16 cellular contexts compared by ENCODE assay signal in the genomic region with DNA sequence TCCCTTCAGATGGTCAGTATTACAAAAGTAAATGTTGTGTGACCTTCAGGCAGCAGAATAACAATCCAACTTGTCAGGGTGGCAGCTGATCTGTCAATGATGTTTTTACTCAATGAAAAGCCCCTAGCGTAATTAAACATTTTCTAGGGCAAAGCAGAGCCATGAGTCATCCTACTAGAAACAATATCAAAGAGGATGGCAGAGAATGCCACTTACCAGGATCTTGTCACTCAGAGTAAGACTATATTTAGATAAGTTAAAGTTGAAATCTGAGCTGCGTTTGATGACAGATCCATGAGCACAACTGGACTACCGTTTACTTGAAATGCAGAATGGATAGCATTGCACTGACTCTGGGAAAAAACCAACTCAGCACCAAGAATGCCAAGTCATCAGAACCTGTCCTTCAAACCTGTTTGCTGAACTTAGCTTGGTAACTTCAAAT.
DNase-seq lines count a peak whose midpoint lies in the region; ATAC-seq and TF ChIP-seq lines count a peak whose summit lies in the region.
"Had no signal": no experiment of that assay in that cellular context is flagged by ENCODE, and none has a peak within 500 bp of the region (broad histone marks: within the 10 kb centered on the region; RNA-seq: fewer than 3 reads in every experiment).

No MANE protein-coding gene starts in this region.

- H3K9me2 ChIP-seq in PC-3 (replicated peaks; ENCODE audit: low read length), result no peaks in the 10 kb centered on the region; the same call in 1 of the 2 replicates

- DNase-seq in NCI-H2029 treated with DMSO at 0.1 percent for 48 hours (lab: John Stamatoyannopoulos, UW) (peak; percentile 26), NCI-H2029 (lab: John Stamatoyannopoulos, UW) (no peak), PC-3 (peak; percentile 74), psoas muscle (no peak), HuH-7.5 (ENCODE audit: low spot score) (no peak)
- DNase-seq in effector CD8-positive, alpha-beta T cell (lab: John Stamatoyannopoulos, UW), result no peak
- DNase-seq: activated naive CD8-positive, alpha-beta T cell treated with anti-CD3 and anti-CD28 coated beads, Interleukin-2, amount 50 U/mL, for 24 hours; activated T-cell treated with anti-CD3 and anti-CD28 coated beads, Interleukin-2, amount 50 U/mL, for 4 hours; CD8-positive, alpha-beta T cell; central memory CD4-positive, alpha-beta T cell; endodermal cell; MV-4-11; thyroid gland had no signal

- POLR2A ChIA-PET in PC-3 (lab: Charles Lee; ENCODE audit: unreplicated experiment), result no interaction called here

- H3K9me3 ChIP-seq in PC-3 (ENCODE audit: low read length) (no peaks in the 10 kb centered on the region), psoas muscle (no peaks in the 10 kb centered on the region)
- H3K9me3 ChIP-seq: thyroid gland had no signal

- no peaks in the 10 kb centered on the region for H3K36me3 ChIP-seq in PC-3 (ENCODE audit: low read depth, low read length)
- H3K36me3 ChIP-seq in psoas muscle (ENCODE audit: insufficient read depth in 1 of 2, low read depth in 1 of 2), result no peaks in the 10 kb centered on the region
- H3K36me3 ChIP-seq: thyroid gland had no signal

- ATAC-seq in HG03354 (IDR thresholded peaks at IDR 0.05; ENCODE audit: poor library complexity, severe bottlenecking, unreplicated experiment), result peak; percentile 46
- peak; percentile 75 for ATAC-seq in PC-3
- peak; percentile 96 to 99 (median 99) for ATAC-seq in psoas muscle
- no peak for ATAC-seq in GM21737 (IDR thresholded peaks at IDR 0.05; ENCODE audit: unreplicated experiment)
- ATAC-seq: CD8-positive, alpha-beta T cell; Right ventricle myocardium inferior had no signal

- intact Hi-C loops in PC-3 (cut with micrococcal nuclease) (no loop called here), psoas muscle (cut with DNase I) (no loop called here)

- H3K27ac ChIP-seq in PC-3 (ENCODE audit: low read length), result no peak overlapping the region
- peak overlapping the region; percentile 74 for H3K27ac ChIP-seq in psoas muscle
- H3K27ac ChIP-seq: thyroid gland had no signal

- H3K9ac ChIP-seq in PC-3 (ENCODE audit: low read length), result no peak overlapping the region

- H3K4me3 ChIP-seq in PC-3 (ENCODE audit: low read length), result no peak overlapping the region
- H3K4me3 ChIP-seq in psoas muscle, result no peak overlapping the region
- H3K4me3 ChIP-seq: thyroid gland had no signal

- H4K20me1 ChIP-seq in PC-3 (ENCODE audit: low read length), result no peaks in the 10 kb centered on the region

- WGBS in psoas muscle, 3 donors, result 24 to 31% (median 29%) methylated on average over 3 of the region's 3 CpGs

- TF ChIP-seq CTCF in PC-3 (conservative IDR thresholded peaks at IDR 0.05; ENCODE audit: low read depth, low read length) (no peak), psoas muscle (IDR thresholded peaks at IDR 0.05) (no peak)

- no peak overlapping the region for H2AFZ ChIP-seq in PC-3 (ENCODE audit: low read length)

- H3K4me1 ChIP-seq in PC-3 (ENCODE audit: insufficient read depth, low read length) (peaks cover 11% of the 10 kb centered on the region; the same call in 1 of the 2 replicates), psoas muscle (peaks cover 9% of the 10 kb centered on the region)
- H3K4me1 ChIP-seq: thyroid gland had no signal

- H3K27me3 ChIP-seq in PC-3 (ENCODE audit: low read length) (no peaks in the 10 kb centered on the region), psoas muscle (ENCODE audit: insufficient read depth in 3 of 3, low read length in 2 of 3) (no peaks in the 10 kb centered on the region)
- H3K27me3 ChIP-seq: thyroid gland had no signal

- 0 out of 2 replicates have a peak overlapping the region, but pooled peaks have one; percentile 12 for H3K4me2 ChIP-seq in PC-3 (ENCODE audit: low read length)

- BruUV-seq in PC-3 (replicated peaks; lab: Mats Ljungman, UMichigan), result no TSS peak

- H3F3A ChIP-seq in PC-3 (ENCODE audit: low read length, unreplicated experiment), result no peaks in the 10 kb centered on the region

- CTCF ChIA-PET in PC-3 (lab: Charles Lee), result no interaction called here

- H3K79me2 ChIP-seq in PC-3 (ENCODE audit: low read length), result no peaks in the 10 kb centered on the region

Comparison
In these comparisons a context has a peak if more than half of its experiments do, and no peak if none do; other contexts are left out.
1. DNase-seq: peak in NCI-H2029 treated with DMSO at 0.1 percent for 48 hours (single experiment) and PC-3 (single experiment); none in NCI-H2029 (single experiment), psoas muscle (0 of 2), HuH-7.5 (single experiment) and effector CD8-positive, alpha-beta T cell (single experiment).